1 cellular context compared by ENCODE assay signal in genomic region chr5:100777680-100778281, GRCh38.
A peak's percentile ranks its signal among the peaks of the same experiment; 100 is the strongest.
TF ChIP-seq lines count a peak whose summit lies in the region.

No MANE protein-coding gene starts in this region.

TF ChIP-seq in A549, 52 proteins besides CTCF, POLR2A, EP300 and RAD21 (continued from another document):
- TF ChIP-seq ELK1 (IDR thresholded peaks at IDR 0.05; ENCODE audit: low read depth, low read length) = no peak
- TF ChIP-seq ZC3H11A (IDR thresholded peaks at IDR 0.05) = no peak
- TF ChIP-seq JUNB (IDR thresholded peaks at IDR 0.05) = peak; percentile 60
TF ChIP-seq in A549: peak in this region for 3.
